10 cellular contexts compared by ENCODE assay signal in genomic region chr18:63178526-63178880, GRCh38.
DNase-seq lines count a peak whose midpoint lies in the region; ATAC-seq and TF ChIP-seq lines count a peak whose summit lies in the region.
"Had no signal": no experiment of that assay in that cellular context is flagged by ENCODE, and none has a peak within 500 bp of the region (broad histone marks: within the 10 kb centered on the region; RNA-seq: fewer than 3 reads in every experiment).

No MANE protein-coding gene starts in this region.

- H2AFZ ChIP-seq in DND-41 (ENCODE audit: low read depth, low read length) (no peak overlapping the region), fibroblast of lung (ENCODE audit: low read length) (no peak overlapping the region)

- H3K79me2 ChIP-seq in DND-41 (ENCODE audit: insufficient read depth, low read length) = peaks cover 96% of the 10 kb centered on the region
- H3K79me2 ChIP-seq in fibroblast of lung (ENCODE audit: control insufficient read depth, insufficient read depth, low read length) = no peaks in the 10 kb centered on the region

- H3K9ac ChIP-seq in DND-41 (ENCODE audit: low read depth, low read length) (no peak overlapping the region), fibroblast of lung (ENCODE audit: insufficient read depth, low read length) (no peak overlapping the region), rectal smooth muscle tissue (ENCODE audit: low read length) (no peak overlapping the region)

- no peaks in the 10 kb centered on the region for H3K27me3 ChIP-seq in DND-41 (ENCODE audit: insufficient read depth, low read length, poor library complexity)
- no peaks in the 10 kb centered on the region for H3K27me3 ChIP-seq in fibroblast of lung (ENCODE audit: control insufficient read depth, insufficient read depth, low read length)
- H3K27me3 ChIP-seq in rectal smooth muscle tissue (ENCODE audit: control insufficient read depth, insufficient read depth, low read length) = no peaks in the 10 kb centered on the region

- H3K4me2 ChIP-seq in DND-41 (ENCODE audit: insufficient read depth, low read length) (no peak overlapping the region), fibroblast of lung (ENCODE audit: extremely low read depth, insufficient read depth, low read length) (peak overlapping the region; percentile 8)

- H3K36me3 ChIP-seq in DND-41 (ENCODE audit: insufficient read depth, low read length) (peaks cover 20% of the 10 kb centered on the region), fibroblast of lung (ENCODE audit: control insufficient read depth, insufficient read depth, low read length) (no peaks in the 10 kb centered on the region), rectal smooth muscle tissue (ENCODE audit: control insufficient read depth, insufficient read depth, low read length) (no peaks in the 10 kb centered on the region)

- H3K4me1 ChIP-seq in DND-41 (ENCODE audit: insufficient read depth, low read length) (peaks cover 25% of the 10 kb centered on the region), fibroblast of lung (ENCODE audit: control insufficient read depth, extremely low read depth, insufficient read depth, low read length) (no peaks in the 10 kb centered on the region), rectal smooth muscle tissue (ENCODE audit: control insufficient read depth, insufficient read depth, low read length) (peaks cover 23% of the 10 kb centered on the region)

- peaks cover 45% of the 10 kb centered on the region for H4K20me1 ChIP-seq in DND-41 (ENCODE audit: insufficient read depth, low read length)
- H4K20me1 ChIP-seq in fibroblast of lung (ENCODE audit: control insufficient read depth, extremely low read depth, insufficient read depth, low read length) = no peaks in the 10 kb centered on the region

- H3K4me3 ChIP-seq in DND-41 (ENCODE audit: low read depth in 1 of 2, low read length in 2 of 2) (no peak overlapping the region), fibroblast of lung (replicated peaks in 1 of 4; ENCODE audit: control extremely low read depth in 1 of 4, insufficient read depth in 1 of 4, low read depth in 3 of 4, low read length in 4 of 4) (peak overlapping the region in 1 of 4 experiments; percentile 30), rectal smooth muscle tissue (ENCODE audit: low read length) (peak overlapping the region; percentile 34)

- DNase-seq in DND-41 (peak; percentile 62), NCI-H2107 treated with DMSO at 0.1 percent for 48 hours (lab: John Stamatoyannopoulos, UW; ENCODE audit: unreplicated experiment) (peak; percentile 94), fibroblast of lung (ENCODE audit: low read depth in 2 of 2) (no peak)
- no peak for DNase-seq in activated effector memory CD4-positive, alpha-beta T cell treated with anti-CD3 and anti-CD28 coated beads, Interleukin-2, amount 50 U/mL, for 16 hours
- no peak for DNase-seq in activated CD8-positive, alpha-beta memory T cell treated with anti-CD3 and anti-CD28 coated beads, Interleukin-2, amount 50 U/mL, for 48 hours
- no peak for DNase-seq in stimulated activated CD4-positive, alpha-beta T cell treated with anti-CD3 and anti-CD28 coated beads, Interleukin-1b, Interleukin-23, amount 100 ng/mL, for 48 hours
- DNase-seq: activated CD4-positive, alpha-beta T cell treated with anti-CD3 and anti-CD28 coated beads for 36 hours; NCI-H187 had no signal

- H3K27ac ChIP-seq in DND-41 (ENCODE audit: low read length) (peak overlapping the region; percentile 53), fibroblast of lung (ENCODE audit: insufficient read depth, low read length) (no peak overlapping the region), rectal smooth muscle tissue (ENCODE audit: low read depth, low read length) (peak overlapping the region; percentile 69)

- ATAC-seq in DND-41 (ENCODE audit: insufficient read depth, low read depth) (peak; percentile 79), GM18867 (IDR thresholded peaks at IDR 0.05; ENCODE audit: unreplicated experiment) (no peak)
- ATAC-seq: activated CD4-positive, alpha-beta T cell treated with anti-CD3 and anti-CD28 coated beads for 36 hours had no signal

- TF ChIP-seq CTCF in DND-41 (IDR thresholded peaks at IDR 0.05; ENCODE audit: borderline replicate concordance, extremely low read depth, low read length, poor library complexity, severe bottlenecking) (no peak), fibroblast of lung (conservative IDR thresholded peaks at IDR 0.05 in 1 of 2, IDR thresholded peaks at IDR 0.05 in 1 of 2; ENCODE audit: low read depth in 1 of 2, low read length in 2 of 2) (no peak)

- H3K9me3 ChIP-seq in DND-41 (ENCODE audit: insufficient read depth, low read length, severe bottlenecking) = no peaks in the 10 kb centered on the region
- H3K9me3 ChIP-seq in fibroblast of lung (ENCODE audit: control insufficient read depth, insufficient read depth, low read depth, low read length) = no peaks in the 10 kb centered on the region

Comparison
In these comparisons a context has a peak if more than half of its experiments do, and no peak if none do; other contexts are left out.
1. DNase-seq: peak in DND-41 (single experiment) and NCI-H2107 treated with DMSO at 0.1 percent for 48 hours (single experiment); none in fibroblast of lung (0 of 2), activated effector memory CD4-positive, alpha-beta T cell treated with anti-CD3 and anti-CD28 coated beads, Interleukin-2, amount 50 U/mL, for 16 hours (single experiment), activated CD8-positive, alpha-beta memory T cell treated with anti-CD3 and anti-CD28 coated beads, Interleukin-2, amount 50 U/mL, for 48 hours (single experiment) and stimulated activated CD4-positive, alpha-beta T cell treated with anti-CD3 and anti-CD28 coated beads, Interleukin-1b, Interleukin-23, amount 100 ng/mL, for 48 hours (single experiment).